Comparison of ENCODE assay signal across 1 cellular context in genomic region chr11:72747456-72747855, GRCh38.
TF ChIP-seq lines count a peak whose summit lies in the region.

No MANE protein-coding gene starts in this region.

TF ChIP-seq in H1, 55 proteins besides CTCF, POLR2A, EP300 and RAD21:
- TF ChIP-seq KDM5A (IDR thresholded peaks at IDR 0.05; ENCODE audit: low read length): no peak
- no peak for TF ChIP-seq SRF (IDR thresholded peaks at IDR 0.05; ENCODE audit: low read depth, low read length)
- no peak for TF ChIP-seq CHD7 (IDR thresholded peaks at IDR 0.05; ENCODE audit: insufficient replicate concordance, low read length)
- no peak for TF ChIP-seq SAP30 (IDR thresholded peaks at IDR 0.05; ENCODE audit: insufficient read depth, insufficient replicate concordance, low read length)
- no peak for TF ChIP-seq JUND (IDR thresholded peaks at IDR 0.05; ENCODE audit: low read length)
- TF ChIP-seq NANOG (IDR thresholded peaks at IDR 0.05; ENCODE audit: insufficient read depth, low read depth, low read length, poor library complexity, severe bottlenecking): no peak
- no peak for TF ChIP-seq SUZ12 (IDR thresholded peaks at IDR 0.05; ENCODE audit: low read length)
- no peak for TF ChIP-seq ATF3 (IDR thresholded peaks at IDR 0.05; ENCODE audit: insufficient read depth, low read depth, low read length)
- no peak for TF ChIP-seq SIRT6 (IDR thresholded peaks at IDR 0.05; ENCODE audit: low read length)
- no peak for TF ChIP-seq USF2 (IDR thresholded peaks at IDR 0.05; ENCODE audit: low read length)
- no peak for TF ChIP-seq SIX5 (IDR thresholded peaks at IDR 0.05; ENCODE audit: low read depth, low read length)
- TF ChIP-seq CEBPB (IDR thresholded peaks at IDR 0.05; ENCODE audit: low read depth, low read length): no peak
- TF ChIP-seq MAX (IDR thresholded peaks at IDR 0.05): no peak
- TF ChIP-seq POU5F1 (IDR thresholded peaks at IDR 0.05; ENCODE audit: low read depth, low read length): no peak
- TF ChIP-seq FOSL1 (IDR thresholded peaks at IDR 0.05; ENCODE audit: insufficient read depth, low read depth, low read length): no peak
- no peak for TF ChIP-seq ZNF274 (IDR thresholded peaks at IDR 0.05; ENCODE audit: borderline replicate concordance, extremely low read depth, low read length)
- TF ChIP-seq POLR2AphosphoS5 (IDR thresholded peaks at IDR 0.05; ENCODE audit: low read depth, low read length): no peak
- TF ChIP-seq NRF1 (IDR thresholded peaks at IDR 0.05; ENCODE audit: low read depth, low read length): no peak
- no peak for TF ChIP-seq EZH2 (IDR thresholded peaks at IDR 0.05; ENCODE audit: low read depth, low read length, severe bottlenecking)
- TF ChIP-seq CREB1 (IDR thresholded peaks at IDR 0.05): no peak
